ENCODE assay signal across 1 cellular context in genomic region chr4:151329217-151330007, GRCh38.
TF ChIP-seq lines count a peak whose summit lies in the region.

No MANE protein-coding gene starts in this region.

TF ChIP-seq in IMR-90, 13 proteins besides CTCF, POLR2A, EP300 and RAD21 (continued from another document):
- TF ChIP-seq USF2 (IDR thresholded peaks at IDR 0.05; ENCODE audit: low read depth, low read length) (no peak), MAZ (IDR thresholded peaks at IDR 0.05; ENCODE audit: borderline replicate concordance, low read depth, low read length) (no peak)
